Comparison of ENCODE assay signal across 1 cellular context in the genomic region with DNA sequence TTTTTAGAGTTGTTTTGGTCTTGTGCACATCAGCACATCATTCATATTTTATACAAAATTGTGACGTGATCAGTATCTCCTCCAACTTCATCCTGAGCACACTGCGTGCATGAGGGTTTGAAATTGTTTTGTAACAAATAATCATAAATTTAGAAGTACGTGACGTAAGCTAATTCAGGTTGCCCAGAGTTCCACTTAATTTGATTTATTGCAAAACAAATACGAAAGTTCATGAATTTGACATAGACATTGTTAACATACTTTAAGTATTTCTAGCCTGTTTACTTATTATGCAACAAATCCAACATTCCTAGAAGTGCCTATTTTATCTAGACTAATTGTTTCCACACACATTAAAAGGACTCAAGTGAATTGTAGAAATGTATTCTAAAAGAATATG.
TF ChIP-seq lines count a peak whose summit lies in the region.

No MANE protein-coding gene starts in this region.

TF ChIP-seq in A549, 52 proteins besides CTCF, POLR2A, EP300 and RAD21 (continued from another document):
- TF ChIP-seq FOSL2 (IDR thresholded peaks at IDR 0.05) (no peak), FOSL2 (CRISPR knock-in tag; IDR thresholded peaks at IDR 0.05) (0 out of 2 replicates have a peak, but pooled peaks have one; percentile 16), CEBPB (IDR thresholded peaks at IDR 0.05) (peak; percentile 53 to 82; a peak in 3 of 4 replicates), NPAS2 (CRISPR knock-in tag; IDR thresholded peaks at IDR 0.05; ENCODE audit: borderline replicate concordance) (no peak), EHMT2 (IDR thresholded peaks at IDR 0.05; ENCODE audit: low read depth) (no peak), CHD2 (IDR thresholded peaks at IDR 0.05; ENCODE audit: low read length, partially characterized antibody) (no peak)
- TF ChIP-seq, protein P1, sequence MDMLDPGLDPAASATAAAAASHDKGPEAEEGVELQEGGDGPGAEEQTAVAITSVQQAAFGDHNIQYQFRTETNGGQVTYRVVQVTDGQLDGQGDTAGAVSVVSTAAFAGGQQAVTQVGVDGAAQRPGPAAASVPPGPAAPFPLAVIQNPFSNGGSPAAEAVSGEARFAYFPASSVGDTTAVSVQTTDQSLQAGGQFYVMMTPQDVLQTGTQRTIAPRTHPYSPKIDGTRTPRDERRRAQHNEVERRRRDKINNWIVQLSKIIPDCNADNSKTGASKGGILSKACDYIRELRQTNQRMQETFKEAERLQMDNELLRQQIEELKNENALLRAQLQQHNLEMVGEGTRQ (IDR thresholded peaks at IDR 0.05) = no peak
